Comparison of ENCODE assay signal across 8 cellular contexts in the genomic region with DNA sequence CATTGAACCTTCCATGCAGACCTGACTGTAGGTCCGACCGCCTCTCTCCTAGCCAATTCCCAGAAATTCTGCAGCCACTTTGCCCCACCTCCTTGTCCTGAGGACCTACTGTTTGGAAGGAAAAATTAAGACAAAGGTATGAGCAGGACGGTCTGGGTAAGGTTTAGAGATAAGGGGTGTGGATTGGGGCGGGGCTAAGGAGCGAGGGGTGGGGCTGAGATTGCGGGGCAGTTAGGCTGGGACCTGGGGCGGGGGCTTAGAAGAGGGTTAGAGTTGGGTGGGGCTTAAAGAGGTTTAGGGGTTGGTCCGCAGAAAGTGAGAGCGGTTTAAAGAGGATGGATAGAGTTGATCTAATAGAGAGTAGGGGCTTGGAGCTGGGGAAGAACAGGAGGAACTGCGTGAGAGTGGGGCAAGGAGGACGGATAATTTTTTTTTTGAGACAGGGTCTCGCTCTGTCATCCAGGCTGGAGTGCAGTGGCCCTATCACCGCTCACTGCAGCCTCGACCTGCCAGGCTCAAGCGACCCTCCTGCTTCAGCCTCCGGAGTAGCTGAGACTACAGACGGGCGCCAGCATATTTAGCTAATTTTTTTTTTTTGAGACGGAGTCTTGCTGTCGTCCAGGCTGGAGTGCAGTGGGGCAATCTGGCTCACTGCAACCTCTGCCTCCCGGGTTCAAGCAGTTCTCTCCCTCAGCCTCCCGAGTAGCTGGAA. TPM values are rescaled to one million over a fixed set of nuclear protein-coding genes. Genes with fewer than 3 reads are reported as not detected.
DNase-seq lines count a peak whose midpoint lies in the region; ATAC-seq, FAIRE-seq and TF ChIP-seq lines count a peak whose summit lies in the region.

No MANE protein-coding gene starts in this region.

- peaks cover 36% of the 10 kb centered on the region for H3K4me1 Mint-ChIP-seq in T-helper 1 cell treated with Interleukin-12 subunit alpha and Interleukin-12 subunit beta and Interleukin-4 antibody, amounts not matched to agents 30 μg/mL and 1 μg/mL, for 36 hours (ENCODE audit: low read depth)
- H3K4me1 Mint-ChIP-seq in T-cell, result peaks cover 51 to 64% (median 51%) of the 10 kb centered on the region in 3 donors

- H3K27me3 Mint-ChIP-seq in T-helper 1 cell treated with Interleukin-12 subunit alpha and Interleukin-12 subunit beta and Interleukin-4 antibody, amounts not matched to agents 30 μg/mL and 1 μg/mL, for 36 hours (ENCODE audit: low read depth), result no peaks in the 10 kb centered on the region
- no peaks in the 10 kb centered on the region for H3K27me3 Mint-ChIP-seq in T-cell

- H3K27me3 ChIP-seq in gastroesophageal sphincter (no peaks in the 10 kb centered on the region), small intestine (ENCODE audit: control insufficient read depth in 2 of 2, insufficient read depth in 2 of 2, low read length in 2 of 2) (no peaks in the 10 kb centered on the region)

- H3K9me3 ChIP-seq in gastroesophageal sphincter (no peaks in the 10 kb centered on the region), small intestine (ENCODE audit: control insufficient read depth, low read depth) (no peaks in the 10 kb centered on the region)

- TF ChIP-seq POLR2A in gastroesophageal sphincter (IDR thresholded peaks at IDR 0.05), result no peak

- no peak for ATAC-seq in T-cell (replicated peaks in 1 of 4)
- ATAC-seq in gastroesophageal sphincter, result no peak

- no peak for TF ChIP-seq EP300 in gastroesophageal sphincter (IDR thresholded peaks at IDR 0.05)

- DNase-seq in T-helper 1 cell (no peak), T-cell (no peak), small intestine (peak; percentile 19), NCI-H1694 (lab: John Stamatoyannopoulos, UW) (no peak), NCI-H524 treated with DMSO at 0.1 percent for 48 hours (lab: John Stamatoyannopoulos, UW) (no peak), HT-29 (ENCODE audit: low spot score) (no peak)

- H3K36me3 ChIP-seq in gastroesophageal sphincter, result peaks cover 0 to 11% of the 10 kb centered on the region in 2 donors
- no peaks in the 10 kb centered on the region for H3K36me3 ChIP-seq in small intestine (ENCODE audit: control insufficient read depth in 2 of 2, insufficient read depth in 2 of 2, low read length in 2 of 2)

- peaks cover 0 to 53% (median 21%) of the 10 kb centered on the region in 3 donors for H3K4me1 ChIP-seq in gastroesophageal sphincter
- no peaks in the 10 kb centered on the region for H3K4me1 ChIP-seq in small intestine (ENCODE audit: control insufficient read depth in 2 of 2, insufficient read depth in 1 of 2, low read depth in 1 of 2, low read length in 1 of 2)

- peak overlapping the region; percentile 36 for H3K4me3 Mint-ChIP-seq in T-helper 1 cell treated with Interleukin-12 subunit alpha and Interleukin-12 subunit beta and Interleukin-4 antibody, amounts not matched to agents 30 μg/mL and 1 μg/mL, for 36 hours
- peak overlapping the region; percentile 56 to 86 (median 78) for H3K4me3 Mint-ChIP-seq in T-cell

- TF ChIP-seq CTCF in gastroesophageal sphincter (IDR thresholded peaks at IDR 0.05), result no peak

- peaks cover 8% of the 10 kb centered on the region for H3K36me3 Mint-ChIP-seq in T-helper 1 cell treated with Interleukin-12 subunit alpha and Interleukin-12 subunit beta and Interleukin-4 antibody, amounts not matched to agents 30 μg/mL and 1 μg/mL, for 36 hours (ENCODE audit: low read depth)
- peaks cover 9% of the 10 kb centered on the region for H3K36me3 Mint-ChIP-seq in T-cell

- no peaks in the 10 kb centered on the region for H3K9me3 Mint-ChIP-seq in T-helper 1 cell treated with Interleukin-12 subunit alpha and Interleukin-12 subunit beta and Interleukin-4 antibody, amounts not matched to agents 30 μg/mL and 1 μg/mL, for 36 hours
- H3K9me3 Mint-ChIP-seq in T-cell, result peaks cover 0 to under 1% (median 0%) of the 10 kb centered on the region in 3 donors

- H3K4me3 ChIP-seq in gastroesophageal sphincter (no peak overlapping the region), small intestine (ENCODE audit: low read depth in 1 of 2, low read length in 2 of 2) (no peak overlapping the region)

- H3K27ac Mint-ChIP-seq in T-helper 1 cell treated with Interleukin-12 subunit alpha and Interleukin-12 subunit beta and Interleukin-4 antibody, amounts not matched to agents 30 μg/mL and 1 μg/mL, for 36 hours, result peak overlapping the region; percentile 15
- no peak overlapping the region for H3K27ac Mint-ChIP-seq in T-cell

- CTCF ChIA-PET in T-cell (lab: Charles Lee), result no interaction called here

- H3K27ac ChIP-seq in gastroesophageal sphincter (peak overlapping the region in 3 of 4 donors; percentile 94 to 97 (median 96)), small intestine (ENCODE audit: low read depth in 1 of 2, low read length in 1 of 2) (no peak overlapping the region)

- 66 to 74% methylated on average over 16 to 20 of the region's 22 CpGs for WGBS in gastroesophageal sphincter (ENCODE audit: low coverage in 1 of 2), 2 donors
- WGBS in small intestine, 3 donors, result 68 to 75% (median 71%) methylated on average over 22 of the region's 22 CpGs

- FAIRE-seq in small intestine (lab: Jason Lieb, UNC), result no peak

- POLR2A ChIA-PET in T-cell (lab: Charles Lee), result interaction anchor here in 1 of 2 donors (0.7 kb wide), 1 partner anchor 349 kb away, joined by 3 read pairs; no protein-coding TSS in a partner anchor

RNA-seq across cellular contexts. Expression of gene ZNF865, which starts 1.7 kb away (rescaled TPM):
- total RNA-seq in T-cell, result 10 to 100 TPM; 16.3 to 29.4 (median 27.3) TPM
- 10 to 100 TPM in 1 of 4 donors, 1 to 10 TPM in 3; 4.6 to 12.0 (median 6.4) TPM for total RNA-seq in gastroesophageal sphincter
- polyA plus RNA-seq in small intestine, result 1 to 10 TPM; 4.0 to 6.8 (median 4.3) TPM
- 9.1 and 9.6 TPM in 2 replicates for total RNA-seq in HT-29 (2014; rRNA removed; shearing (Covaris generic))

RNA-seq across cellular contexts. Expression of gene ZNF524, which starts 3.6 kb away (rescaled TPM):
- 10 to 100 TPM; 14.9 to 42.2 (median 33.4) TPM for total RNA-seq in T-cell
- 10 to 100 TPM; 20.3 to 33.5 (median 26.4) TPM for total RNA-seq in gastroesophageal sphincter
- polyA plus RNA-seq in small intestine, result 10 to 100 TPM; 40.2 to 63.5 (median 51.2) TPM
- 69.6 and 81.2 TPM in 2 replicates for total RNA-seq in HT-29 (2014; rRNA removed; shearing (Covaris generic))

RNA-seq across cellular contexts. Expression of gene FIZ1, which starts 4.4 kb away (rescaled TPM):
- total RNA-seq in T-cell (10 to 100 TPM in 4 of 5 donors, 1 to 10 TPM in 1; 9.8 to 27.7 (median 19.0) TPM), gastroesophageal sphincter (10 to 100 TPM in 2 of 4 donors, 1 to 10 TPM in 2; 4.7 to 11.2 (median 9.9) TPM)
- polyA plus RNA-seq in small intestine, result 1 to 10 TPM; 7.2 to 7.5 (median 7.3) TPM
- 15.9 and 19.2 TPM in 2 replicates for total RNA-seq in HT-29 (2014; rRNA removed; shearing (Covaris generic))

RNA-seq across cellular contexts. Expression of gene ZNF784, which starts 20.6 kb away (rescaled TPM):
- 10 to 100 TPM in 2 of 5 donors, 1 to 10 TPM in 3; 7.2 to 13.3 (median 8.2) TPM for total RNA-seq in T-cell
- 1 to 10 TPM in 3 of 4 donors, under 1 TPM in 1; 0.54 to 8.1 (median 4.8) TPM for total RNA-seq in gastroesophageal sphincter
- 10 to 100 TPM in 2 of 3 donors, 1 to 10 TPM in 1; 9.5 to 11.9 (median 10.1) TPM for polyA plus RNA-seq in small intestine
- 17.5 and 19.9 TPM in 2 replicates for total RNA-seq in HT-29 (2014; rRNA removed; shearing (Covaris generic))

RNA-seq across cellular contexts. Expression of gene ZNF579, which starts 23.1 kb away (rescaled TPM):
- total RNA-seq in T-cell, result 10 to 100 TPM in 3 of 5 donors, 1 to 10 TPM in 2; 5.4 to 13.3 (median 10.0) TPM
- total RNA-seq in gastroesophageal sphincter, result 1 to 10 TPM; 2.8 to 6.9 (median 3.9) TPM
- polyA plus RNA-seq in small intestine, result 1 to 10 TPM; 2.2 to 4.9 (median 4.8) TPM
- total RNA-seq in HT-29 (2014; rRNA removed; shearing (Covaris generic)), result 17.0 and 23.1 TPM in 2 replicates

Comparison
In these comparisons a context has a peak if more than half of its experiments do, and no peak if none do; other contexts are left out.
1. H3K27ac ChIP-seq: peak in gastroesophageal sphincter (3 of 4); none in small intestine (0 of 2).